Comparison of ENCODE assay signal across 29 cellular contexts in genomic region chr17:7707446-7707845, GRCh38. TPM values are rescaled to one million over a fixed set of nuclear protein-coding genes. Genes with fewer than 3 reads are reported as not detected.
DNase-seq lines count a peak whose midpoint lies in the region; ATAC-seq and TF ChIP-seq lines count a peak whose summit lies in the region.
"Had no signal": no experiment of that assay in that cellular context is flagged by ENCODE, and none has a peak within 500 bp of the region (broad histone marks: within the 10 kb centered on the region; RNA-seq: fewer than 3 reads in every experiment).

No MANE protein-coding gene starts in this region.

- no peaks in the 10 kb centered on the region for H4K20me1 ChIP-seq in SK-N-SH (ENCODE audit: insufficient read depth)

- H3K27ac ChIP-seq in SK-N-SH (ENCODE audit: low read depth in 2 of 2, low read length in 1 of 2): no peak overlapping the region
- H3K27ac ChIP-seq: C4-2B, hepatocyte, Peyer's patch, thyroid gland had no signal

- POLR2A ChIA-PET in SK-N-SH (lab: Yijun Ruan, JAX): interaction anchor here (3.8 to 6.6 kb wide), 2 partner anchors 10 to 21 kb away, joined by 38 to 53 read pairs; partner anchors contain the start of genes DNAH2, TP53 and WRAP53

- DNase-seq in SK-N-SH (peak; percentile 74), H7 (peak; percentile 66), posterior vena cava (ENCODE audit: low spot score) (peak; percentile 54), SW 1271 (lab: John Stamatoyannopoulos, UW) (no peak)
- DNase-seq: activated CD4-positive, alpha-beta memory T cell treated with anti-CD3 and anti-CD28 coated beads, Interleukin-2, amount 10 ng/mL, durations not matched to agents 7 days and 5 days; activated CD4-positive, CD25-positive, alpha-beta regulatory T cell treated with anti-CD3 and anti-CD28 coated beads, Interleukin-2, amount 50 U/mL, for 72 hours; activated effector memory CD4-positive, alpha-beta T cell treated with Interleukin-2 at 50 U/mL for 16 hours; activated naive CD8-positive, alpha-beta T cell treated with anti-CD3 and anti-CD28 coated beads, Interleukin-2, amount 10 ng/mL, durations not matched to agents 7 days and 5 days; foreskin melanocyte; mesendoderm; NCI-H1930; right cardiac atrium; SIG-M5; stimulated activated CD4-positive, alpha-beta T cell treated with anti-CD3 and anti-CD28 coated beads, Interleukin-12 subunit alpha, Interleukin-12 subunit beta, amount 100 ng/mL, for 4 hours; stimulated activated naive CD4-positive, alpha-beta T cell treated with Interleukin-2 at 50 U/mL for 16 hours; T-helper 1 cell; thyroid gland had no signal

- no peak overlapping the region for H3K9ac ChIP-seq in SK-N-SH

- H3K9me3 Mint-ChIP-seq in brain: peaks cover 0 to 9% (median 0%) of the 10 kb centered on the region in 5 experiments
- H3K9me3 Mint-ChIP-seq: activated CD4-positive, alpha-beta memory T cell treated with anti-CD3 and anti-CD28 coated beads, Interleukin-2, amount 10 ng/mL, durations not matched to agents 7 days and 5 days; activated naive CD8-positive, alpha-beta T cell treated with anti-CD3 and anti-CD28 coated beads, Interleukin-2, amount 10 ng/mL, durations not matched to agents 7 days and 5 days had no signal

- H3K9me3 ChIP-seq in SK-N-SH: no peaks in the 10 kb centered on the region
- H3K9me3 ChIP-seq: Peyer's patch, thyroid gland had no signal

- H3K4me1 ChIP-seq in SK-N-SH (ENCODE audit: control insufficient read depth in 1 of 2, insufficient read depth in 2 of 2, low read depth in 1 of 2, low read length in 1 of 2): peaks cover 9 to 43% of the 10 kb centered on the region in 2 experiments

- H3K27me3 Mint-ChIP-seq in brain: peaks cover 12% of the 10 kb centered on the region

- intact Hi-C loops in posterior vena cava (cut with DNase I): no loop called here

- H3K79me2 ChIP-seq in SK-N-SH (ENCODE audit: insufficient read depth): no peaks in the 10 kb centered on the region

- no peak overlapping the region for H2AFZ ChIP-seq in SK-N-SH (ENCODE audit: low read depth)
- H2AFZ ChIP-seq: hepatocyte had no signal

- no peak for TF ChIP-seq RAD21 in SK-N-SH (IDR thresholded peaks at IDR 0.05; ENCODE audit: low read length)

- H3F3A ChIP-seq in SK-N-SH (replicated peaks; ENCODE audit: insufficient read depth): no peaks in the 10 kb centered on the region

- peak overlapping the region in 3 of 5 experiments; percentile 87 to 97 (median 95) for H3K27ac Mint-ChIP-seq in brain
- H3K27ac Mint-ChIP-seq: activated CD4-positive, alpha-beta memory T cell treated with anti-CD3 and anti-CD28 coated beads, Interleukin-2, amount 10 ng/mL, durations not matched to agents 7 days and 5 days; activated naive CD8-positive, alpha-beta T cell treated with anti-CD3 and anti-CD28 coated beads, Interleukin-2, amount 10 ng/mL, durations not matched to agents 7 days and 5 days had no signal

- H3K36me3 ChIP-seq in SK-N-SH (replicated peaks in 1 of 2; ENCODE audit: control insufficient read depth in 1 of 2, insufficient read depth in 2 of 2, low read length in 1 of 2): peaks cover 0 to 2% of the 10 kb centered on the region in 2 experiments
- H3K36me3 ChIP-seq in H7 (replicated peaks; ENCODE audit: control insufficient read depth, insufficient read depth, low read length): no peaks in the 10 kb centered on the region
- H3K36me3 ChIP-seq: thyroid gland had no signal

- H3K9me2 ChIP-seq in SK-N-SH: no peaks in the 10 kb centered on the region

- 67% methylated on average over 8 of the region's 9 CpGs for WGBS in SK-N-SH (ENCODE audit: low lambda C conversion rate)

- ATAC-seq in SK-N-SH treated with all-trans-retinoic acid at 6 μM for 48 hours: no peak
- no peak for ATAC-seq in GM21737 (IDR thresholded peaks at IDR 0.05; ENCODE audit: unreplicated experiment)
- ATAC-seq in HG02588 (IDR thresholded peaks at IDR 0.05; ENCODE audit: unreplicated experiment): no peak
- ATAC-seq: esophagus mucosa, left lobe of liver, right cardiac atrium had no signal

- CTCF ChIA-PET in SK-N-SH (lab: Yijun Ruan, JAX): interaction anchor here (0.5 to 8.4 kb wide), 5 partner anchors 9 to 147 kb away, joined by 3 to 85 read pairs (median 6); partner anchors contain the start of genes DNAH2, TP53 and WRAP53

- H3K36me3 Mint-ChIP-seq in brain: peaks cover 9% of the 10 kb centered on the region

- H3K4me3 ChIP-seq in SK-N-SH (ENCODE audit: low read depth in 2 of 2, low read length in 1 of 2) (no peak overlapping the region), H7 (ENCODE audit: insufficient read depth, low read depth, low read length) (no peak overlapping the region)
- H3K4me3 ChIP-seq: hepatocyte, Peyer's patch, thyroid gland had no signal

- H3K27me3 ChIP-seq in SK-N-SH (ENCODE audit: insufficient read depth) (no peaks in the 10 kb centered on the region), H7 (ENCODE audit: control insufficient read depth, insufficient read depth, low read length) (peaks cover 38% of the 10 kb centered on the region)

- no peak for TF ChIP-seq CTCF in SK-N-SH (IDR thresholded peaks at IDR 0.05)
- no peak for TF ChIP-seq CTCF in brain (conservative IDR thresholded peaks at IDR 0.05)

- peaks cover 82% of the 10 kb centered on the region for H3K4me1 Mint-ChIP-seq in brain

- no peak for TF ChIP-seq EP300 in SK-N-SH (IDR thresholded peaks at IDR 0.05; ENCODE audit: borderline replicate concordance in 1 of 2, low read depth in 1 of 2, low read length in 1 of 2)

- H3K4me2 ChIP-seq in SK-N-SH: no peak overlapping the region
- H3K4me2 ChIP-seq: hepatocyte had no signal

- H3K4me3 Mint-ChIP-seq in brain: peak overlapping the region; percentile 91 to 96 (median 95)
- H3K4me3 Mint-ChIP-seq: activated CD4-positive, alpha-beta memory T cell treated with anti-CD3 and anti-CD28 coated beads, Interleukin-2, amount 10 ng/mL, durations not matched to agents 7 days and 5 days; activated naive CD8-positive, alpha-beta T cell treated with anti-CD3 and anti-CD28 coated beads, Interleukin-2, amount 10 ng/mL, durations not matched to agents 7 days and 5 days had no signal

TF ChIP-seq in SK-N-SH, 30 proteins besides CTCF, POLR2A, EP300 and RAD21 (continues in another document):
- TF ChIP-seq GABPA (IDR thresholded peaks at IDR 0.05; ENCODE audit: low read depth) (no peak), SMC3 (IDR thresholded peaks at IDR 0.05; ENCODE audit: low read depth, low read length) (no peak)

TF ChIP-seq in SK-N-SH treated with all-trans-retinoic acid at 6 μM for 48 hours, 23 proteins besides CTCF, POLR2A, EP300 and RAD21:
- TF ChIP-seq PPARA (CRISPR knock-in tag; IDR thresholded peaks at IDR 0.05; ENCODE audit: borderline replicate concordance) (no peak), ARNTL (CRISPR knock-in tag; IDR thresholded peaks at IDR 0.05; ENCODE audit: borderline replicate concordance, low read depth) (no peak), TOX (CRISPR knock-in tag; IDR thresholded peaks at IDR 0.05; ENCODE audit: borderline replicate concordance) (no peak), ZC3H10 (CRISPR knock-in tag; IDR thresholded peaks at IDR 0.05) (no peak), ZNF8 (CRISPR knock-in tag; IDR thresholded peaks at IDR 0.05) (no peak), ZNF70 (CRISPR knock-in tag; IDR thresholded peaks at IDR 0.05) (no peak), ESRRG (CRISPR knock-in tag; IDR thresholded peaks at IDR 0.05) (no peak)

RNA-seq across cellular contexts. Expression of gene EFNB3, which starts 2.4 kb away (rescaled TPM):
- polyA plus RNA-seq in SK-N-SH (2012; rRNA removed): 26.1 and 32.4 TPM in 2 replicates
- 21.0 and 25.2 TPM in 2 replicates for polyA plus RNA-seq in SK-N-SH (2012; cell fraction: cytosol; rRNA removed)
- 35.5 and 47.9 TPM in 2 replicates for polyA plus RNA-seq in SK-N-SH (2012; cell fraction: nucleus; rRNA removed)
- total RNA-seq in H7 (2014; rRNA removed; shearing (Covaris generic)): 6.0 and 6.4 TPM in 2 replicates
- polyA plus RNA-seq in brain (ENCODE audit: insufficient read depth, low read depth, low replicate concordance): 54.0 TPM
- under 1 TPM; 0.19 to 0.42 TPM for total RNA-seq in posterior vena cava
- total RNA-seq: activated CD4-positive, alpha-beta memory T cell treated with anti-CD3 and anti-CD28 coated beads, Interleukin-2, amount 10 ng/mL, durations not matched to agents 7 days and 5 days; activated naive CD8-positive, alpha-beta T cell treated with anti-CD3 and anti-CD28 coated beads, Interleukin-2, amount 10 ng/mL, durations not matched to agents 7 days and 5 days had no signal

RNA-seq across cellular contexts. Expression of gene DNAH2, which starts 10.1 kb away (rescaled TPM):
- polyA plus RNA-seq in SK-N-SH (2012; rRNA removed): 0.13 and 0.18 TPM in 2 replicates
- polyA plus RNA-seq in SK-N-SH (2012; cell fraction: cytosol; rRNA removed): 0.07 and 0.18 TPM in 2 replicates
- polyA plus RNA-seq in SK-N-SH (2012; cell fraction: nucleus; rRNA removed): 0.56 and 0.81 TPM in 2 replicates
- total RNA-seq in H7 (2014; rRNA removed; shearing (Covaris generic)): 0.11 and 0.24 TPM in 2 replicates
- 3.8 TPM for polyA plus RNA-seq in brain (ENCODE audit: insufficient read depth, low read depth, low replicate concordance)
- 1 to 10 TPM in 1 of 2 donors, under 1 TPM in 1; 0.19 to 1.3 TPM for total RNA-seq in posterior vena cava
- total RNA-seq: activated CD4-positive, alpha-beta memory T cell treated with anti-CD3 and anti-CD28 coated beads, Interleukin-2, amount 10 ng/mL, durations not matched to agents 7 days and 5 days; activated naive CD8-positive, alpha-beta T cell treated with anti-CD3 and anti-CD28 coated beads, Interleukin-2, amount 10 ng/mL, durations not matched to agents 7 days and 5 days; NCI-H460 had no signal

RNA-seq across cellular contexts. Expression of gene WRAP53, which starts 19.2 kb away (rescaled TPM):
- polyA plus RNA-seq in SK-N-SH (2012; rRNA removed): 6.6 and 8.6 TPM in 2 replicates
- 3.4 and 4.4 TPM in 2 replicates for polyA plus RNA-seq in SK-N-SH (2012; cell fraction: cytosol; rRNA removed)
- 13.1 and 15.7 TPM in 2 replicates for polyA plus RNA-seq in SK-N-SH (2012; cell fraction: nucleus; rRNA removed)
- total RNA-seq in H7 (2014; rRNA removed; shearing (Covaris generic)): 32.9 and 41.3 TPM in 2 replicates
- 42.0 TPM for polyA plus RNA-seq in brain (ENCODE audit: insufficient read depth, low read depth, low replicate concordance)
- total RNA-seq in posterior vena cava: 1 to 10 TPM; 4.8 to 5.0 TPM

RNA-seq across cellular contexts. Expression of gene TP53, which starts 20.2 kb away (rescaled TPM):
- 47.3 and 62.6 TPM in 2 replicates for polyA plus RNA-seq in SK-N-SH (2012; rRNA removed)
- polyA plus RNA-seq in SK-N-SH (2012; cell fraction: cytosol; rRNA removed): 48.0 and 54.3 TPM in 2 replicates
- polyA plus RNA-seq in SK-N-SH (2012; cell fraction: nucleus; rRNA removed): 75.6 and 79.8 TPM in 2 replicates
- 97.5 and 99.4 TPM in 2 replicates for total RNA-seq in H7 (2014; rRNA removed; shearing (Covaris generic))
- polyA plus RNA-seq in brain (ENCODE audit: insufficient read depth, low read depth, low replicate concordance): 58.4 TPM
- 10 to 100 TPM; 30.6 to 37.3 TPM for total RNA-seq in posterior vena cava

RNA-seq across cellular contexts. Expression of gene ATP1B2, which starts 56.7 kb away (rescaled TPM):
- polyA plus RNA-seq in SK-N-SH (2012; rRNA removed): 0.05 and 0.08 TPM in 2 replicates
- polyA plus RNA-seq in SK-N-SH (2012; cell fraction: cytosol; rRNA removed): 0.05 and 0.12 TPM in 2 replicates
- polyA plus RNA-seq in SK-N-SH (2012; cell fraction: nucleus; rRNA removed): 0.09 and 0.15 TPM in 2 replicates
- total RNA-seq in H7 (2014; rRNA removed; shearing (Covaris generic)): 1.6 and 7.0 TPM in 2 replicates
- 149 TPM for polyA plus RNA-seq in brain (ENCODE audit: insufficient read depth, low read depth, low replicate concordance)
- total RNA-seq in posterior vena cava: 1 to 10 TPM; 2.2 to 2.6 TPM
- total RNA-seq: G401, myocyte, NCI-H460 had no signal

Comparison
In these comparisons a context has a peak if more than half of its experiments do, and no peak if none do; other contexts are left out.
1. DNase-seq: peak in SK-N-SH (single experiment), H7 (single experiment) and posterior vena cava (single experiment); none in SW 1271 (0 of 2).